ENCODE assay signal across 17 cellular contexts in genomic region chr1:217344712-217345111, GRCh38.
"Had no signal": no experiment of that assay in that cellular context is flagged by ENCODE, and none has a peak within 500 bp of the region (broad histone marks: within the 10 kb centered on the region; RNA-seq: fewer than 3 reads in every experiment).

No MANE protein-coding gene starts in this region.

- H3K27me3 ChIP-seq: esophagus muscularis mucosa, foreskin keratinocyte, gastroesophageal sphincter, hepatocyte, left lung had no signal

- H3K9me3 ChIP-seq: esophagus muscularis mucosa, gastroesophageal sphincter, left lung, lower lobe of right lung, mucosa of descending colon had no signal

- H3K4me3 ChIP-seq: coronary artery, esophagus muscularis mucosa, gastroesophageal sphincter, hepatocyte, left lung, lower lobe of right lung, mucosa of descending colon had no signal

- H3K4me1 ChIP-seq: esophagus muscularis mucosa, foreskin keratinocyte, gastroesophageal sphincter, left lung, lower lobe of right lung had no signal

- DNase-seq: dermis blood vessel endothelial cell; dorsolateral prefrontal cortex; effector CD4-positive, alpha-beta T cell; effector memory CD4-positive, alpha-beta T cell; foreskin keratinocyte; immature natural killer cell; islet precursor cell; kidney glomerular epithelial cell; left lung; lower lobe of right lung; mesenchymal stem cell; mucosa of descending colon; naive B cell had no signal

- H3K27ac ChIP-seq: coronary artery, dorsolateral prefrontal cortex, esophagus muscularis mucosa, foreskin keratinocyte, gastroesophageal sphincter, hepatocyte, left lung, lower lobe of right lung had no signal

- H3K36me3 ChIP-seq: esophagus muscularis mucosa, gastroesophageal sphincter, left lung, lower lobe of right lung had no signal

- ATAC-seq: foreskin keratinocyte, gastroesophageal sphincter, left lung, lower lobe of right lung, mucosa of descending colon had no signal
